In genomic region chr9:85741875-85742629, GRCh38 we compare ENCODE assay signal across 8 cellular contexts. TPM values are rescaled to one million over a fixed set of nuclear protein-coding genes. Genes with fewer than 3 reads are reported as not detected.
DNase-seq lines count a peak whose midpoint lies in the region; ATAC-seq, FAIRE-seq and TF ChIP-seq lines count a peak whose summit lies in the region.

AGTPBP1 (minus strand) TSS chr9:85741954; CDS start chr9:85712533, 29,421 bp downstream.

- peak; percentile 85 for ATAC-seq in GM21526 (IDR thresholded peaks at IDR 0.05; ENCODE audit: low FRiP score, unreplicated experiment)

- DNase-seq in D721Med (ENCODE audit: insufficient read length, low spot score) (peak; percentile 55), HuH-7.5 (ENCODE audit: low spot score) (peak; percentile 73), OCI-M1 (lab: John Stamatoyannopoulos, UW) (peak; percentile 92), activated T-cell treated with anti-CD3 and anti-CD28 coated beads for 24 hours (ENCODE audit: low read depth) (peak; percentile 95), epithelial cell of esophagus (ENCODE audit: low read depth) (peak; percentile 96), mucosa of gallbladder (ENCODE audit: low spot score) (peak; percentile 97)
- DNase-seq in stimulated activated CD8-positive, alpha-beta memory T cell treated with anti-CD3 and anti-CD28 coated beads, Interleukin-4, amount 100 ng/mL, for 24 hours (ENCODE audit: low read depth), result peak; percentile 98

- no peak for FAIRE-seq in D721Med (lab: Jason Lieb, UNC)

- H3K4me3 ChIP-seq in epithelial cell of esophagus (ENCODE audit: low read length), result peak within 1 kb of the TSS; percentile 81

- TF ChIP-seq CTCF in D721Med (IDR thresholded peaks at IDR 0.05; ENCODE audit: insufficient read depth, missing control alignments) (no peak), epithelial cell of esophagus (IDR thresholded peaks at IDR 0.05; ENCODE audit: insufficient read depth, low read depth, low read length, missing control alignments) (peak; percentile 21)

RNA-seq across cellular contexts. Expression of gene AGTPBP1, which starts in this region (rescaled TPM):
- 12.2 TPM for total RNA-seq in mucosa of gallbladder

Comparison
In these comparisons a context has a peak if more than half of its experiments do, and no peak if none do; other contexts are left out.
1. Peak in every context shown above with its lines: DNase-seq, ATAC-seq and H3K4me3 ChIP-seq.